In the genomic region with DNA sequence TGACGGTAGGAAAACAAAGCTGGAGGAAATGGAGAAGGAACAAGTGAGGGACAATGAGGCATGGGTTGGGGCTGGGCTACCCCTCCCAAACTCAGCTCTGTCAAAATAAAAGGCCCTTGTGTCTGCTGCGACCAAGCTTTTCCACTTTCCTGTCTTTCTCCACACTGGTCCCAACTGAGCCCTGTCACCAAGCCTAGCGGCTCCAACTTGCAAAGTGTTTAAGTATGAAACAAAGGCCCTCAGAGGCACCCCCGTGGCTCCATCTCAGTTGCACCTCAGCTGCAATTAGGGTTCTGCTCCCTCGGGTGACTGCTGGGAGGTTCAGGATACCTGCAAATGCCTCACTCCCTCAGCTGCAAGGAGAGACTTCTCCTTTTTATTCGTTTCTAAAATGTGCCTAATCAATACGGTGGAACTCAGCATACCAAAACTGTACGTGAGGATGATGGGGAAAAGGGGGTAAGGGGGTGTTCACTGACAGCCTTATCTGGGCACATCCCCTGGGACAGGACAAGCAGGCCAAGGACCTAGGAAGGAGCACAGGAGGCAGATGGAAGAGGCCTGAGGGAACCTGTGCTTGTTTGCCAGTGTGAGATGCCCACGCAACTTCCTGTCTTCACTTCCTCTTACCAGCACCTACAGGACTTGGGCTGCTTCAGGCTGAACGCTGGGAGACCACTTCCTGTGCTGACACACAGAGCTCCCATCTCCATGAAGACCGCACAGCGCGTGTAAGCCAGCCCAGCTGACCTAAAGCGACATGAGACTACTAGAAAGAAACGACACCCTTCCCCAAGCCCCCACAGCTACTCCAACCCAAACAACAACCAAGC, we compare ENCODE assay signal across 1 cellular context.
A peak's percentile ranks its signal among the peaks of the same experiment; 100 is the strongest.
TF ChIP-seq lines count a peak whose summit lies in the region.

No MANE protein-coding gene starts in this region.

TF ChIP-seq in GM12878, 131 proteins besides CTCF, POLR2A, EP300 and RAD21 (continued from another document and continues in another):
- TF ChIP-seq CEBPZ (IDR thresholded peaks at IDR 0.05; ENCODE audit: low read depth, low read length) (no peak), NR2F1 (conservative IDR thresholded peaks at IDR 0.05) (peak; percentile 40; the same call in 1 of the 2 replicates), IRF3 (IDR thresholded peaks at IDR 0.05) (no peak; the same call in 1 of the 2 replicates), IKZF2 (IDR thresholded peaks at IDR 0.05) (peak; percentile 96 to 97), BCL11A (IDR thresholded peaks at IDR 0.05; ENCODE audit: low read depth, low read length) (peak; percentile 80), MXI1 (IDR thresholded peaks at IDR 0.05; ENCODE audit: low read depth, low read length) (peak; percentile 74), NFIC (IDR thresholded peaks at IDR 0.05; ENCODE audit: low read depth, low read length) (peak; percentile 72; the same call in 1 of the 2 replicates), TBL1XR1 (IDR thresholded peaks at IDR 0.05; ENCODE audit: low read depth, low read length) (no peak), ZBTB40 (IDR thresholded peaks at IDR 0.05; ENCODE audit: borderline replicate concordance) (peak; percentile 76; the same call in 1 of the 2 replicates), ZSCAN29 (IDR thresholded peaks at IDR 0.05) (no peak), CHD2 (IDR thresholded peaks at IDR 0.05; ENCODE audit: borderline replicate concordance, low read depth, low read length) (no peak), FOXK2 (IDR thresholded peaks at IDR 0.05) (no peak), TCF3 (IDR thresholded peaks at IDR 0.05; ENCODE audit: borderline replicate concordance, insufficient read depth, low read depth, low read length) (peak; percentile 62; the same call in 1 of the 2 replicates), LARP7 (IDR thresholded peaks at IDR 0.05) (no peak; the same call in 1 of the 2 replicates), ZNF592 (IDR thresholded peaks at IDR 0.05) (peak; percentile 83; the same call in 1 of the 2 replicates), CREM (IDR thresholded peaks at IDR 0.05; ENCODE audit: low read depth) (peak; percentile 63; the same call in 1 of the 2 replicates), HDGF (IDR thresholded peaks at IDR 0.05) (peak; percentile 68; the same call in 1 of the 2 replicates), MEF2B (IDR thresholded peaks at IDR 0.05; ENCODE audit: partially characterized antibody, poor library complexity, severe bottlenecking) (peak; percentile 72), ZBTB11 (CRISPR knock-in tag; IDR thresholded peaks at IDR 0.05) (no peak), BMI1 (IDR thresholded peaks at IDR 0.05; ENCODE audit: borderline replicate concordance) (no peak), ESRRA (IDR thresholded peaks at IDR 0.05; ENCODE audit: low read length) (no peak)
- TF ChIP-seq, protein P1, sequence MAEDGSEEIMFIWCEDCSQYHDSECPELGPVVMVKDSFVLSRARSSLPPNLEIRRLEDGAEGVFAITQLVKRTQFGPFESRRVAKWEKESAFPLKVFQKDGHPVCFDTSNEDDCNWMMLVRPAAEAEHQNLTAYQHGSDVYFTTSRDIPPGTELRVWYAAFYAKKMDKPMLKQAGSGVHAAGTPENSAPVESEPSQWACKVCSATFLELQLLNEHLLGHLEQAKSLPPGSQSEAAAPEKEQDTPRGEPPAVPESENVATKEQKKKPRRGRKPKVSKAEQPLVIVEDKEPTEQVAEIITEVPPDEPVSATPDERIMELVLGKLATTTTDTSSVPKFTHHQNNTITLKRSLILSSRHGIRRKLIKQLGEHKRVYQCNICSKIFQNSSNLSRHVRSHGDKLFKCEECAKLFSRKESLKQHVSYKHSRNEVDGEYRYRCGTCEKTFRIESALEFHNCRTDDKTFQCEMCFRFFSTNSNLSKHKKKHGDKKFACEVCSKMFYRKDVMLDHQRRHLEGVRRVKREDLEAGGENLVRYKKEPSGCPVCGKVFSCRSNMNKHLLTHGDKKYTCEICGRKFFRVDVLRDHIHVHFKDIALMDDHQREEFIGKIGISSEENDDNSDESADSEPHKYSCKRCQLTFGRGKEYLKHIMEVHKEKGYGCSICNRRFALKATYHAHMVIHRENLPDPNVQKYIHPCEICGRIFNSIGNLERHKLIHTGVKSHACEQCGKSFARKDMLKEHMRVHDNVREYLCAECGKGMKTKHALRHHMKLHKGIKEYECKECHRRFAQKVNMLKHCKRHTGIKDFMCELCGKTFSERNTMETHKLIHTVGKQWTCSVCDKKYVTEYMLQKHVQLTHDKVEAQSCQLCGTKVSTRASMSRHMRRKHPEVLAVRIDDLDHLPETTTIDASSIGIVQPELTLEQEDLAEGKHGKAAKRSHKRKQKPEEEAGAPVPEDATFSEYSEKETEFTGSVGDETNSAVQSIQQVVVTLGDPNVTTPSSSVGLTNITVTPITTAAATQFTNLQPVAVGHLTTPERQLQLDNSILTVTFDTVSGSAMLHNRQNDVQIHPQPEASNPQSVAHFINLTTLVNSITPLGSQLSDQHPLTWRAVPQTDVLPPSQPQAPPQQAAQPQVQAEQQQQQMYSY (CRISPR knock-in tag; IDR thresholded peaks at IDR 0.05): no peak
- TF ChIP-seq, protein P2, sequence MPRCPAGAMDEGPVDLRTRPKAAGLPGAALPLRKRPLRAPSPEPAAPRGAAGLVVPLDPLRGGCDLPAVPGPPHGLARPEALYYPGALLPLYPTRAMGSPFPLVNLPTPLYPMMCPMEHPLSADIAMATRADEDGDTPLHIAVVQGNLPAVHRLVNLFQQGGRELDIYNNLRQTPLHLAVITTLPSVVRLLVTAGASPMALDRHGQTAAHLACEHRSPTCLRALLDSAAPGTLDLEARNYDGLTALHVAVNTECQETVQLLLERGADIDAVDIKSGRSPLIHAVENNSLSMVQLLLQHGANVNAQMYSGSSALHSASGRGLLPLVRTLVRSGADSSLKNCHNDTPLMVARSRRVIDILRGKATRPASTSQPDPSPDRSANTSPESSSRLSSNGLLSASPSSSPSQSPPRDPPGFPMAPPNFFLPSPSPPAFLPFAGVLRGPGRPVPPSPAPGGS (IDR thresholded peaks at IDR 0.05; ENCODE audit: borderline replicate concordance, insufficient read depth, low read depth, low read length, poor library complexity, severe bottlenecking): peak; percentile 69
